Comparison of ENCODE assay signal across 17 cellular contexts in the genomic region with DNA sequence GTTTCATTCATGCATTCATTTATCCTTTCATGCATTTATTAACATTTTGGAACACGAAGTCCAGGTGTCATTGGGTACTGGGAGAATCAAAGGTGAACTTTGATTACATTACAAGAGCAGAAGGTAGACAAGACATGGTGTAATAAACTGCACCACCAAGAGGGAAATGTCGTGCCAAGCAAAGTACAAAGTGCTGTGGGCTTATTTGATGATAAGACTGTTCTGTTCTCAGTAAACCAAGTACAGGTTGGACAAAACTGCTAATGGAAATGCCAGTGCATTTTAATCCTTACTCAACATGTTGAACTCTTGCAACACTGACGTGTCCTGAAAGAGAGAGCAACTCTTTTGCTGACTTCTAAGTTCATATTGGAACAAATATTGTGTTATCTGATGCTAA.
DNase-seq lines count a peak whose midpoint lies in the region; ATAC-seq, FAIRE-seq and TF ChIP-seq lines count a peak whose summit lies in the region.
"Had no signal": no experiment of that assay in that cellular context is flagged by ENCODE, and none has a peak within 500 bp of the region (broad histone marks: within the 10 kb centered on the region; RNA-seq: fewer than 3 reads in every experiment).

No MANE protein-coding gene starts in this region.

- H3K4me1 ChIP-seq in small intestine (ENCODE audit: control insufficient read depth in 2 of 2, insufficient read depth in 1 of 2, low read depth in 1 of 2, low read length in 1 of 2) (peaks cover 0 to 3% of the 10 kb centered on the region in 2 donors), left lung (no peaks in the 10 kb centered on the region)
- H3K4me1 ChIP-seq: BLaER1, Caco-2 had no signal

- DNase-seq in left ventricle myocardium superior (no peak), Right ventricle myocardium inferior (ENCODE audit: missing footprints) (no peak), fibroblast of gingiva (ENCODE audit: low read depth) (peak; percentile 3), left lobe of liver (ENCODE audit: low spot score) (peak; percentile 82), small intestine (peak; percentile 98), left lung (no peak)
- no peak for DNase-seq in stimulated activated CD4-positive, alpha-beta T cell treated with anti-CD3 and anti-CD28 coated beads, Interleukin-4, amount 100 ng/mL, for 4 hours
- DNase-seq in activated T-cell treated with anti-CD3 and anti-CD28 coated beads, Interleukin-2, amount 50 U/mL, for 48 hours = no peak
- DNase-seq: 8988T; Caco-2; CD8-positive, alpha-beta memory T cell; DMS53; GF-D8; GM23248 had no signal

- intact Hi-C loops in left ventricle myocardium superior (cut with micrococcal nuclease) = no loop called here
- intact Hi-C loops in Right ventricle myocardium inferior (cut with DNase I) = no loop called here
- intact Hi-C loops in left lung (cut with DNase I) = no loop called here

- 10 to 49% (median 23%) methylated on average over 3 of the region's 3 CpGs for WGBS in small intestine, 3 donors

- FAIRE-seq in small intestine (lab: Jason Lieb, UNC) = peak; percentile 93
- FAIRE-seq: H54 had no signal

- H3K27me3 ChIP-seq in small intestine (ENCODE audit: control insufficient read depth in 2 of 2, insufficient read depth in 2 of 2, low read length in 2 of 2) = no peaks in the 10 kb centered on the region
- H3K27me3 ChIP-seq in left lung = no peaks in the 10 kb centered on the region
- H3K27me3 ChIP-seq: BLaER1 had no signal

- H3K4me3 ChIP-seq in small intestine (ENCODE audit: low read depth in 1 of 2, low read length in 2 of 2) (no peak overlapping the region), left lung (no peak overlapping the region)
- H3K4me3 ChIP-seq: BLaER1, GM23248 had no signal

- ATAC-seq in left ventricle myocardium superior = peak; percentile 42
- ATAC-seq in Right ventricle myocardium inferior = no peak
- ATAC-seq in left lobe of liver = peak; percentile 93
- no peak for ATAC-seq in left lung
- ATAC-seq: HCT116 had no signal

- no peak for TF ChIP-seq CTCF in left lung (IDR thresholded peaks at IDR 0.05)

- H3K36me3 ChIP-seq in small intestine (ENCODE audit: control insufficient read depth in 2 of 2, insufficient read depth in 2 of 2, low read length in 2 of 2) = peaks cover 0 to 10% of the 10 kb centered on the region in 2 donors
- H3K36me3 ChIP-seq in left lung = no peaks in the 10 kb centered on the region

- H3K27ac ChIP-seq in small intestine (ENCODE audit: low read depth in 1 of 2, low read length in 1 of 2) (no peak overlapping the region), left lung (no peak overlapping the region)
- H3K27ac ChIP-seq: BLaER1, GM23248 had no signal

- no peaks in the 10 kb centered on the region for H3K9me3 ChIP-seq in small intestine (ENCODE audit: control insufficient read depth, low read depth)
- no peaks in the 10 kb centered on the region for H3K9me3 ChIP-seq in left lung
- H3K9me3 ChIP-seq: BLaER1, Caco-2 had no signal

Comparison
In these comparisons a context has a peak if more than half of its experiments do, and no peak if none do; other contexts are left out.
1. ATAC-seq: peak in left ventricle myocardium superior (single experiment) and left lobe of liver (single experiment); none in Right ventricle myocardium inferior (single experiment) and left lung (single experiment).
2. DNase-seq: peak in fibroblast of gingiva (single experiment), left lobe of liver (single experiment) and small intestine (single experiment); none in left ventricle myocardium superior (single experiment), Right ventricle myocardium inferior (single experiment), stimulated activated CD4-positive, alpha-beta T cell treated with anti-CD3 and anti-CD28 coated beads, Interleukin-4, amount 100 ng/mL, for 4 hours (0 of 2), left lung (0 of 2) and activated T-cell treated with anti-CD3 and anti-CD28 coated beads, Interleukin-2, amount 50 U/mL, for 48 hours (0 of 2).